Comparison of ENCODE assay signal across 7 cellular contexts in genomic region chr5:83474170-83474796, GRCh38. TPM values are rescaled to one million over a fixed set of nuclear protein-coding genes. Genes with fewer than 3 reads are reported as not detected.
DNase-seq lines count a peak whose midpoint lies in the region; ATAC-seq and TF ChIP-seq lines count a peak whose summit lies in the region.

No MANE protein-coding gene starts in this region.

- WGBS in SK-N-SH (ENCODE audit: low lambda C conversion rate), result under 1% methylated on average over 23 of the region's 46 CpGs

- H3K36me3 ChIP-seq in SK-N-SH (replicated peaks in 1 of 2; ENCODE audit: control insufficient read depth in 1 of 2, insufficient read depth in 2 of 2, low read length in 1 of 2) (peaks cover 9 to 21% of the 10 kb centered on the region in 2 experiments), skeletal muscle satellite cell (ENCODE audit: insufficient read depth, low read length) (no peaks in the 10 kb centered on the region)

- peak overlapping the region; percentile 68 for H3K4me3 Mint-ChIP-seq in central memory CD8-positive, alpha-beta T cell

- H3K27me3 ChIP-seq in SK-N-SH (ENCODE audit: insufficient read depth), result no peaks in the 10 kb centered on the region
- H3K27me3 ChIP-seq in skeletal muscle satellite cell (ENCODE audit: control insufficient read depth, insufficient read depth, low read length), result peaks cover 10% of the 10 kb centered on the region

- CTCF ChIA-PET in SK-N-SH (lab: Yijun Ruan, JAX), result interaction anchor here (0.9 to 3.3 kb wide), 6 partner anchors 37 to 1129 kb away, joined by 3 to 27 read pairs (median 4); no protein-coding TSS in a partner anchor

- H3F3A ChIP-seq in SK-N-SH (replicated peaks; ENCODE audit: insufficient read depth), result peaks cover 24% of the 10 kb centered on the region

- peak overlapping the region; percentile 91 to 93 for H3K27ac ChIP-seq in SK-N-SH (ENCODE audit: low read depth in 2 of 2, low read length in 1 of 2)

- peak overlapping the region; percentile 92 for H3K4me2 ChIP-seq in SK-N-SH
- peak overlapping the region; percentile 96 for H3K4me2 ChIP-seq in skeletal muscle satellite cell (ENCODE audit: low read length)

- no peaks in the 10 kb centered on the region for H3K9me3 ChIP-seq in SK-N-SH
- no peaks in the 10 kb centered on the region for H3K9me3 ChIP-seq in skeletal muscle satellite cell (replicated peaks; ENCODE audit: low read length)

- TF ChIP-seq CTCF in GM12864 (IDR thresholded peaks at IDR 0.05; ENCODE audit: low read depth, low read length, missing control alignments) (no peak), SK-N-SH (IDR thresholded peaks at IDR 0.05) (no peak)

- H3K9me2 ChIP-seq in SK-N-SH, result no peaks in the 10 kb centered on the region

- peak; percentile 47 for ATAC-seq in GM21786 (IDR thresholded peaks at IDR 0.05; ENCODE audit: unreplicated experiment)
- ATAC-seq in central memory CD8-positive, alpha-beta T cell (replicated peaks; ENCODE audit: extremely low read depth, poor library complexity, severe bottlenecking), result no peak

- no peaks in the 10 kb centered on the region for H3K9me3 Mint-ChIP-seq in central memory CD8-positive, alpha-beta T cell

- DNase-seq in GM12864 (ENCODE audit: low read depth) (peak; percentile 12), Kasumi-1 (lab: John Stamatoyannopoulos, UW) (peak; percentile 57 to 79), SK-N-SH (peak; percentile 88), iris pigment epithelial cell (ENCODE audit: low read depth) (peak; percentile 94)
- no peak for DNase-seq in central memory CD8-positive, alpha-beta T cell (ENCODE audit: low spot score in 2 of 2)

- H3K9ac ChIP-seq in SK-N-SH (peak overlapping the region; percentile 93), skeletal muscle satellite cell (ENCODE audit: low read depth, low read length) (peak overlapping the region; percentile 92)

- peaks cover 20% of the 10 kb centered on the region for H3K4me1 Mint-ChIP-seq in central memory CD8-positive, alpha-beta T cell

- H3K4me3 ChIP-seq in GM12864 (ENCODE audit: low read depth, low read length) (peak overlapping the region; percentile 56), SK-N-SH (ENCODE audit: low read depth in 2 of 2, low read length in 1 of 2) (peak overlapping the region; percentile 67 to 95), skeletal muscle satellite cell (ENCODE audit: low read length) (peak overlapping the region; percentile 75)

- POLR2A ChIA-PET in SK-N-SH (lab: Yijun Ruan, JAX), result no interaction called here

- no peaks in the 10 kb centered on the region; the same call in 1 of the 2 replicates for H4K20me1 ChIP-seq in SK-N-SH (ENCODE audit: insufficient read depth)

- peak in 1 of 2 experiments; percentile 39; a peak in 1 of 4 replicates for TF ChIP-seq EP300 in SK-N-SH (IDR thresholded peaks at IDR 0.05; ENCODE audit: borderline replicate concordance in 1 of 2, low read depth in 1 of 2, low read length in 1 of 2)

- H3K27ac Mint-ChIP-seq in central memory CD8-positive, alpha-beta T cell (ENCODE audit: low read depth), result no peak overlapping the region

- H2AFZ ChIP-seq in SK-N-SH (ENCODE audit: low read depth), result peak overlapping the region; percentile 44; the same call in 1 of the 2 replicates

- H3K79me2 ChIP-seq in SK-N-SH (ENCODE audit: insufficient read depth), result peaks cover 62% of the 10 kb centered on the region

- TF ChIP-seq RAD21 in SK-N-SH (IDR thresholded peaks at IDR 0.05; ENCODE audit: low read length), result no peak

- H3K36me3 Mint-ChIP-seq in central memory CD8-positive, alpha-beta T cell (ENCODE audit: insufficient read depth), result no peaks in the 10 kb centered on the region

- peaks cover 82% of the 10 kb centered on the region for H3K27me3 Mint-ChIP-seq in central memory CD8-positive, alpha-beta T cell

- H3K4me1 ChIP-seq in SK-N-SH (ENCODE audit: control insufficient read depth in 1 of 2, insufficient read depth in 2 of 2, low read depth in 1 of 2, low read length in 1 of 2), result peaks cover 8% of the 10 kb centered on the region in 2 experiments; a peak in 3 of 4 replicates
- peaks cover 18% of the 10 kb centered on the region for H3K4me1 ChIP-seq in skeletal muscle satellite cell (ENCODE audit: control insufficient read depth, insufficient read depth, low read length)

TF ChIP-seq in SK-N-SH, 30 proteins besides CTCF, POLR2A, EP300 and RAD21:
- TF ChIP-seq RFX5 (IDR thresholded peaks at IDR 0.05; ENCODE audit: low read length) (no peak), CHD2 (IDR thresholded peaks at IDR 0.05; ENCODE audit: low read length, partially characterized antibody) (peak; percentile 75), NRF1 (IDR thresholded peaks at IDR 0.05; ENCODE audit: low read depth, low read length) (peak; percentile 39; the same call in 1 of the 2 replicates), MXI1 (IDR thresholded peaks at IDR 0.05; ENCODE audit: low read depth, low read length) (peak; percentile 96), POLR2AphosphoS5 (IDR thresholded peaks at IDR 0.05; ENCODE audit: low read depth, low read length) (peak; percentile 68; the same call in 1 of the 2 replicates), MEF2A (IDR thresholded peaks at IDR 0.05; ENCODE audit: borderline replicate concordance, low read depth) (0 out of 2 replicates have a peak, but pooled peaks have one; percentile 47), MAX (IDR thresholded peaks at IDR 0.05; ENCODE audit: low read depth) (peak; percentile 96), PBX3 (IDR thresholded peaks at IDR 0.05) (peak; percentile 29; the same call in 1 of the 2 replicates), TCF12 (IDR thresholded peaks at IDR 0.05) (0 out of 2 replicates have a peak, but pooled peaks have one; percentile 8), GATA2 (CRISPR knock-in tag; IDR thresholded peaks at IDR 0.05) (no peak), TEAD4 (IDR thresholded peaks at IDR 0.05; ENCODE audit: borderline replicate concordance, insufficient read depth) (peak; percentile 25; the same call in 1 of the 2 replicates), SIN3A (IDR thresholded peaks at IDR 0.05; ENCODE audit: borderline replicate concordance, low read depth, low read length) (0 out of 2 replicates have a peak, but pooled peaks have one; percentile 88), USF2 (IDR thresholded peaks at IDR 0.05; ENCODE audit: borderline replicate concordance, low read depth, low read length) (no peak), SMC3 (IDR thresholded peaks at IDR 0.05; ENCODE audit: low read depth, low read length) (peak; percentile 31; the same call in 1 of the 2 replicates), NFIC (IDR thresholded peaks at IDR 0.05; ENCODE audit: borderline replicate concordance) (peak; percentile 51; the same call in 1 of the 2 replicates), TAF1 (IDR thresholded peaks at IDR 0.05; ENCODE audit: borderline replicate concordance, low read depth, low read length) (no peak; the same call in 1 of the 2 replicates), USF1 (IDR thresholded peaks at IDR 0.05; ENCODE audit: borderline replicate concordance, low read depth) (peak; percentile 58; the same call in 1 of the 2 replicates), YY1 (IDR thresholded peaks at IDR 0.05; ENCODE audit: low read depth) (no peak)
TF ChIP-seq in SK-N-SH: peak in this region for 13.

RNA-seq across cellular contexts. Expression of gene VCAN, which starts 2.7 kb away (rescaled TPM):
- polyA plus RNA-seq in SK-N-SH (2012; rRNA removed), result 142 and 147 TPM in 2 replicates
- 128 and 146 TPM in 2 replicates for polyA plus RNA-seq in SK-N-SH (2012; cell fraction: cytosol; rRNA removed)
- 105 and 212 TPM in 2 replicates for polyA plus RNA-seq in SK-N-SH (2012; cell fraction: nucleus; rRNA removed)
- total RNA-seq in skeletal muscle satellite cell (2012; rRNA removed), result 85.6 and 92.0 TPM in 2 replicates

Comparison
In these comparisons a context has a peak if more than half of its experiments do, and no peak if none do; other contexts are left out.
1. DNase-seq: peak in GM12864 (single experiment), Kasumi-1 (2 of 2), SK-N-SH (single experiment) and iris pigment epithelial cell (single experiment); none in central memory CD8-positive, alpha-beta T cell (0 of 2).
2. Peak in every context shown above with its lines, with median percentiles within 50 percentile points of each other: H3K4me3 ChIP-seq.